ENCODE assay signal across 11 cellular contexts in genomic region chr21:46425566-46425965, GRCh38. TPM values are rescaled to one million over a fixed set of nuclear protein-coding genes. Genes with fewer than 3 reads are reported as not detected.
DNase-seq lines count a peak whose midpoint lies in the region; FAIRE-seq and TF ChIP-seq lines count a peak whose summit lies in the region.
"Had no signal": no experiment of that assay in that cellular context is flagged by ENCODE, and none has a peak within 500 bp of the region (broad histone marks: within the 10 kb centered on the region; RNA-seq: fewer than 3 reads in every experiment).

No MANE protein-coding gene starts in this region.

- CTCF ChIA-PET in CD4-positive, alpha-beta memory T cell (lab: Charles Lee; ENCODE audit: partially characterized antibody), result no interaction called here

- peak overlapping the region; percentile 67 to 97 (median 92) for H3K27ac Mint-ChIP-seq in CD4-positive, alpha-beta memory T cell
- no peak overlapping the region for H3K27ac Mint-ChIP-seq in osteocyte (ENCODE audit: unreplicated experiment)

- H3K27me3 ChIP-seq in CD4-positive, alpha-beta memory T cell (ENCODE audit: insufficient read depth, low read length), result no peaks in the 10 kb centered on the region
- H3K27me3 ChIP-seq in small intestine (ENCODE audit: control insufficient read depth in 2 of 2, insufficient read depth in 2 of 2, low read length in 2 of 2), result no peaks in the 10 kb centered on the region
- H3K27me3 ChIP-seq in ovary, result no peaks in the 10 kb centered on the region
- H3K27me3 ChIP-seq: SJCRH30 had no signal

- 80 to 91% (median 91%) methylated on average over 21 to 22 of the region's 22 CpGs for WGBS in small intestine, 3 donors
- 89 to 91% (median 91%) methylated on average over 22 of the region's 22 CpGs for WGBS in ovary, 3 donors

- H3K36me3 Mint-ChIP-seq in CD4-positive, alpha-beta memory T cell, result peaks cover 5 to 10% of the 10 kb centered on the region in 2 donors
- peaks cover 17% of the 10 kb centered on the region for H3K36me3 Mint-ChIP-seq in osteocyte (ENCODE audit: unreplicated experiment)

- no peak for FAIRE-seq in small intestine (lab: Jason Lieb, UNC)

- H3K4me3 Mint-ChIP-seq in CD4-positive, alpha-beta memory T cell, result peak overlapping the region in 6 of 8 donors; percentile 47 to 71 (median 66)
- no peak overlapping the region for H3K4me3 Mint-ChIP-seq in osteocyte (ENCODE audit: unreplicated experiment)

- no peak for TF ChIP-seq EP300 in ovary (IDR thresholded peaks at IDR 0.05)

- peak; percentile 61 to 71 (median 63) for DNase-seq in CD4-positive, alpha-beta memory T cell
- peak in 4 of 5 donors; percentile 22 to 57 (median 34) for DNase-seq in T-helper 1 cell
- DNase-seq in activated naive CD4-positive, alpha-beta T cell treated with Interleukin-2 at 50 U/mL for 16 hours, result peak; percentile 27
- DNase-seq in small intestine, result no peak
- DNase-seq in osteocyte (ENCODE audit: extremely low spot score, unreplicated experiment), result no peak
- DNase-seq in kidney glomerular epithelial cell (lab: John Stamatoyannopoulos, UW), result no peak
- no peak for DNase-seq in ovary
- no peak for DNase-seq in activated gamma-delta T cell treated with Interleukin-2 at 50 U/mL for 16 hours
- DNase-seq: NCI-H1436, SJCRH30 had no signal

- peaks cover 6 to 30% (median 13%) of the 10 kb centered on the region in 4 donors for H3K4me1 Mint-ChIP-seq in CD4-positive, alpha-beta memory T cell
- no peaks in the 10 kb centered on the region for H3K4me1 Mint-ChIP-seq in osteocyte (ENCODE audit: unreplicated experiment)

- H3K27ac ChIP-seq in CD4-positive, alpha-beta memory T cell (ENCODE audit: low read depth, low read length), result peak overlapping the region; percentile 56
- peak overlapping the region; percentile 52 to 85 for H3K27ac ChIP-seq in small intestine (ENCODE audit: low read depth in 1 of 2, low read length in 1 of 2)
- no peak overlapping the region for H3K27ac ChIP-seq in ovary
- H3K27ac ChIP-seq: epithelial cell of prostate, SJCRH30 had no signal

- H3K36me3 ChIP-seq in CD4-positive, alpha-beta memory T cell (ENCODE audit: insufficient read depth, low read length), result peaks cover 29% of the 10 kb centered on the region
- H3K36me3 ChIP-seq in small intestine (ENCODE audit: control insufficient read depth in 2 of 2, insufficient read depth in 2 of 2, low read length in 2 of 2), result peaks cover 8 to 9% of the 10 kb centered on the region in 2 donors
- no peaks in the 10 kb centered on the region for H3K36me3 ChIP-seq in ovary

- H3K9me3 ChIP-seq in CD4-positive, alpha-beta memory T cell (ENCODE audit: control insufficient read depth in 1 of 2, low read length in 2 of 2), result no peaks in the 10 kb centered on the region
- H3K9me3 ChIP-seq in small intestine (ENCODE audit: control insufficient read depth, low read depth) (no peaks in the 10 kb centered on the region), ovary (no peaks in the 10 kb centered on the region)
- H3K9me3 ChIP-seq: SJCRH30 had no signal

- intact Hi-C loops in CD4-positive, alpha-beta memory T cell (cut with micrococcal nuclease), result no loop called here
- intact Hi-C loops in ovary (cut with DNase I), result no loop called here

- no peaks in the 10 kb centered on the region for H3K9me3 Mint-ChIP-seq in CD4-positive, alpha-beta memory T cell
- no peaks in the 10 kb centered on the region for H3K9me3 Mint-ChIP-seq in osteocyte (ENCODE audit: unreplicated experiment)

- no peak for TF ChIP-seq POLR2A in ovary (IDR thresholded peaks at IDR 0.05)

- peaks cover 26% of the 10 kb centered on the region for H3K4me1 ChIP-seq in CD4-positive, alpha-beta memory T cell (ENCODE audit: insufficient read depth, low read length)
- H3K4me1 ChIP-seq in small intestine (ENCODE audit: control insufficient read depth in 2 of 2, insufficient read depth in 1 of 2, low read depth in 1 of 2, low read length in 1 of 2), result no peaks in the 10 kb centered on the region
- H3K4me1 ChIP-seq in ovary (ENCODE audit: insufficient read depth), result no peaks in the 10 kb centered on the region
- H3K4me1 ChIP-seq: SJCRH30 had no signal

- POLR2A ChIA-PET in CD4-positive, alpha-beta memory T cell (lab: Charles Lee; ENCODE audit: partially characterized antibody), result interaction anchor here (1.2 kb wide), 1 partner anchor 32 kb away, joined by 5 read pairs; no protein-coding TSS in a partner anchor

- TF ChIP-seq CTCF in osteocyte (IDR thresholded peaks at IDR 0.05) (no peak), ovary (IDR thresholded peaks at IDR 0.05) (no peak)

- H3K27me3 Mint-ChIP-seq in CD4-positive, alpha-beta memory T cell, result no peaks in the 10 kb centered on the region
- H3K27me3 Mint-ChIP-seq in osteocyte (ENCODE audit: unreplicated experiment), result no peaks in the 10 kb centered on the region

- H3K4me3 ChIP-seq in CD4-positive, alpha-beta memory T cell (ENCODE audit: low read length in 2 of 2), result no peak overlapping the region
- no peak overlapping the region for H3K4me3 ChIP-seq in small intestine (ENCODE audit: low read depth in 1 of 2, low read length in 2 of 2)
- no peak overlapping the region for H3K4me3 ChIP-seq in ovary
- H3K4me3 ChIP-seq: SJCRH30 had no signal

RNA-seq across cellular contexts. Expression of gene DIP2A, which starts 33.1 kb away (rescaled TPM):
- total RNA-seq in CD4-positive, alpha-beta memory T cell, result 10 to 100 TPM; 94.6 to 95.9 TPM
- 10 to 100 TPM; 14.1 to 17.8 TPM for polyA plus RNA-seq in CD4-positive, alpha-beta memory T cell
- polyA plus RNA-seq in small intestine (10 to 100 TPM; 13.8 to 27.3 (median 18.4) TPM), ovary (10 to 100 TPM; 20.5 to 21.3 TPM)
- total RNA-seq in osteocyte (39.2 and 43.0 TPM in 2 replicates), ovary (10 to 100 TPM; 27.0 to 40.3 (median 36.2) TPM)

Comparison
In these comparisons a context has a peak if more than half of its experiments do, and no peak if none do; other contexts are left out.
1. DNase-seq: peak in CD4-positive, alpha-beta memory T cell (5 of 5), T-helper 1 cell (4 of 5) and activated naive CD4-positive, alpha-beta T cell treated with Interleukin-2 at 50 U/mL for 16 hours (single experiment); none in small intestine (single experiment), osteocyte (single experiment), kidney glomerular epithelial cell (single experiment), ovary (0 of 5) and activated gamma-delta T cell treated with Interleukin-2 at 50 U/mL for 16 hours (single experiment).
2. H3K27ac ChIP-seq: peak in CD4-positive, alpha-beta memory T cell (single experiment) and small intestine (2 of 2); none in ovary (0 of 2).